ENCODE assay signal across 17 cellular contexts in genomic region chr19:38293281-38293680, GRCh38. TPM values are rescaled to one million over a fixed set of nuclear protein-coding genes. Genes with fewer than 3 reads are reported as not detected.
DNase-seq lines count a peak whose midpoint lies in the region; ATAC-seq and TF ChIP-seq lines count a peak whose summit lies in the region.
"Had no signal": no experiment of that assay in that cellular context is flagged by ENCODE, and none has a peak within 500 bp of the region (broad histone marks: within the 10 kb centered on the region; RNA-seq: fewer than 3 reads in every experiment).

No MANE protein-coding gene starts in this region.

- H3K4me2 ChIP-seq in H9 (ENCODE audit: insufficient read depth, insufficient read length, low read length) (no peak overlapping the region), mesenchymal stem cell (ENCODE audit: low read length, poor library complexity, severe bottlenecking) (no peak overlapping the region)
- H3K4me2 ChIP-seq: BLaER1 treated with 17β-estradiol and CSF1 and Interleukin-3, amounts not matched to agents 10 nM and 100 nM had no signal

- H3K27me3 Mint-ChIP-seq in H9 (ENCODE audit: low read depth) (peaks cover 3% of the 10 kb centered on the region), WTC11 (ENCODE audit: low read depth) (no peaks in the 10 kb centered on the region; the same call in 1 of the 2 replicates)
- no peaks in the 10 kb centered on the region for H3K27me3 Mint-ChIP-seq in stimulated activated naive B cell treated with anti-CD40 and anti-IgM and Interleukin-4, amounts not matched to agents 10 μg/mL and 1 μg/mL and 100 μg/mL, for 72 hours

- H3K4me1 Mint-ChIP-seq in H9 (peaks cover 3% of the 10 kb centered on the region in 2 experiments; a peak in 3 of 4 replicates), WTC11 (peaks cover 6% of the 10 kb centered on the region; the same call in 1 of the 2 replicates)
- peaks cover 0 to 4% of the 10 kb centered on the region in 2 donors for H3K4me1 Mint-ChIP-seq in stimulated activated naive B cell treated with anti-CD40 and anti-IgM and Interleukin-4, amounts not matched to agents 10 μg/mL and 1 μg/mL and 100 μg/mL, for 72 hours

- H4K20me1 ChIP-seq in H9 (ENCODE audit: control insufficient read depth, insufficient read depth, insufficient read length), result no peaks in the 10 kb centered on the region

- H3K36me3 ChIP-seq in RWPE2 (ENCODE audit: low read depth), result peaks cover 49% of the 10 kb centered on the region
- peaks cover 0 to 48% of the 10 kb centered on the region in 2 experiments for H3K36me3 ChIP-seq in mesenchymal stem cell (ENCODE audit: control insufficient read depth in 1 of 2, insufficient read depth in 2 of 2, low read depth in 1 of 2, low read length in 2 of 2)

- H2AFZ ChIP-seq in H9 (ENCODE audit: low read length) (no peak overlapping the region), mesenchymal stem cell (ENCODE audit: low read depth, low read length) (no peak overlapping the region)

- H2AK5ac ChIP-seq in H9 (ENCODE audit: insufficient read length, low read length), result no peak overlapping the region
- no peak overlapping the region for H2AK5ac ChIP-seq in mesenchymal stem cell (ENCODE audit: low read length, severe bottlenecking)

- DNase-seq in H9 (no peak), RWPE2 (ENCODE audit: low spot score) (no peak), mesenchymal stem cell (no peak), WTC11 (ENCODE audit: low spot score) (no peak)
- DNase-seq in stimulated activated naive B cell treated with anti-CD40 and anti-IgM and Interleukin-4, amounts not matched to agents 10 μg/mL and 1 μg/mL and 100 μg/mL, for 72 hours, result no peak
- DNase-seq: Calu3; CD8-positive, alpha-beta T cell; HCEC 1CT; KBM-7; MV-4-11; NCI-H1694 treated with DMSO at 0.1 percent for 48 hours; NCI-H226; PC-3 had no signal

- no peaks in the 10 kb centered on the region for H3K79me2 ChIP-seq in H9 (ENCODE audit: insufficient read depth, low read length)

- H2BK12ac ChIP-seq in H9 (ENCODE audit: insufficient read length, low read depth, low read length), result no peak overlapping the region
- H2BK12ac ChIP-seq in mesenchymal stem cell (ENCODE audit: low read length in 2 of 2), result peak overlapping the region in 1 of 2 experiments; percentile 31

- no peaks in the 10 kb centered on the region for H3K27me3 ChIP-seq in H9 (ENCODE audit: insufficient read depth, low read length)
- H3K27me3 ChIP-seq in RWPE2 (ENCODE audit: insufficient read depth, poor library complexity, severe bottlenecking), result no peaks in the 10 kb centered on the region
- H3K27me3 ChIP-seq in mesenchymal stem cell (ENCODE audit: control insufficient read depth in 1 of 2, insufficient read depth in 1 of 2, low read length in 2 of 2), result no peaks in the 10 kb centered on the region
- H3K27me3 ChIP-seq: BLaER1 treated with 17β-estradiol and CSF1 and Interleukin-3, amounts not matched to agents 10 nM and 100 nM had no signal

- H3K18ac ChIP-seq in H9 (ENCODE audit: insufficient read length, low read depth, low read length), result no peak overlapping the region
- no peak overlapping the region for H3K18ac ChIP-seq in mesenchymal stem cell (ENCODE audit: low read depth in 1 of 2, low read length in 2 of 2)

- no peaks in the 10 kb centered on the region for H3K4me1 ChIP-seq in H9 (ENCODE audit: insufficient read depth, low read length)
- peaks cover 35% of the 10 kb centered on the region for H3K4me1 ChIP-seq in RWPE2 (ENCODE audit: insufficient read depth, poor library complexity, severe bottlenecking)
- peaks cover 21% of the 10 kb centered on the region for H3K4me1 ChIP-seq in mesenchymal stem cell (ENCODE audit: control insufficient read depth, insufficient read depth, low read depth, low read length)

- H4K8ac ChIP-seq in H9 (replicated peaks; ENCODE audit: insufficient read length, low read depth, low read length) (no peak overlapping the region), mesenchymal stem cell (ENCODE audit: low read length) (peak overlapping the region; percentile 55)

- no peak overlapping the region for H3K14ac ChIP-seq in H9 (ENCODE audit: insufficient read depth, low read length)
- H3K14ac ChIP-seq in mesenchymal stem cell (ENCODE audit: low read length in 2 of 2), result no peak overlapping the region

- H2BK15ac ChIP-seq in H9 (ENCODE audit: low read depth, low read length), result no peak overlapping the region
- peak overlapping the region; percentile 34 for H2BK15ac ChIP-seq in mesenchymal stem cell (ENCODE audit: low read depth, poor library complexity, severe bottlenecking)

- no peak overlapping the region for H3K4me3 Mint-ChIP-seq in H9
- H3K4me3 Mint-ChIP-seq in stimulated activated naive B cell treated with anti-CD40 and anti-IgM and Interleukin-4, amounts not matched to agents 10 μg/mL and 1 μg/mL and 100 μg/mL, for 72 hours, result no peak overlapping the region
- H3K4me3 Mint-ChIP-seq in WTC11, result no peak overlapping the region
- H3K4me3 Mint-ChIP-seq: CD8-positive, alpha-beta T cell had no signal

- H3K9me3 Mint-ChIP-seq in H9 (peaks cover 0 to 5% of the 10 kb centered on the region in 2 experiments; a peak in 1 of 5 replicates), WTC11 (peaks cover 7% of the 10 kb centered on the region; the same call in 1 of the 2 replicates)
- no peaks in the 10 kb centered on the region for H3K9me3 Mint-ChIP-seq in stimulated activated naive B cell treated with anti-CD40 and anti-IgM and Interleukin-4, amounts not matched to agents 10 μg/mL and 1 μg/mL and 100 μg/mL, for 72 hours
- H3K9me3 Mint-ChIP-seq: CD8-positive, alpha-beta T cell had no signal

- no peak overlapping the region for H2BK5ac ChIP-seq in H9 (ENCODE audit: insufficient read length, low read length)
- no peak overlapping the region for H2BK5ac ChIP-seq in mesenchymal stem cell (ENCODE audit: low read depth, low read length, poor library complexity, severe bottlenecking)

- no peak overlapping the region for H3K4ac ChIP-seq in H9 (ENCODE audit: low read depth, low read length)
- no peak overlapping the region for H3K4ac ChIP-seq in mesenchymal stem cell (ENCODE audit: low read depth in 1 of 2, low read length in 2 of 2)

- no peak overlapping the region for H4K5ac ChIP-seq in H9 (ENCODE audit: insufficient read length, low read depth, low read length)

- H2BK20ac ChIP-seq in H9 (ENCODE audit: low read depth, low read length, poor library complexity, severe bottlenecking), result no peak overlapping the region

- ATAC-seq in RWPE2 (ENCODE audit: low read depth) (no peak), GM21723 (IDR thresholded peaks at IDR 0.05; ENCODE audit: unreplicated experiment) (no peak), GM18520 (IDR thresholded peaks at IDR 0.05; ENCODE audit: unreplicated experiment) (no peak), WTC11 (no peak)
- ATAC-seq in stimulated activated naive B cell treated with anti-CD40 and anti-IgM and Interleukin-4, amounts not matched to agents 10 μg/mL and 1 μg/mL and 100 μg/mL, for 72 hours (replicated peaks), result no peak
- ATAC-seq: CD8-positive, alpha-beta T cell; PC-3 had no signal

- H2BK120ac ChIP-seq in H9 (ENCODE audit: low read depth, low read length, poor library complexity, severe bottlenecking) (no peak overlapping the region), mesenchymal stem cell (ENCODE audit: low read depth, low read length) (no peak overlapping the region)

- no peak overlapping the region for H3T11ph ChIP-seq in H9 (ENCODE audit: low read length)

- no peak overlapping the region for H4K91ac ChIP-seq in H9 (ENCODE audit: insufficient read length, low read depth, low read length)
- H4K91ac ChIP-seq in mesenchymal stem cell (ENCODE audit: low read length), result peak overlapping the region; percentile 47

- POLR2A ChIA-PET in WTC11 (lab: Charles Lee), result no interaction called here

- H3K23me2 ChIP-seq in H9 (ENCODE audit: insufficient read length, low read depth, low read length, poor library complexity, severe bottlenecking), result no peaks in the 10 kb centered on the region

- no peak overlapping the region for H3K56ac ChIP-seq in H9 (ENCODE audit: insufficient read length, low read depth, low read length)

- no CpG with 5 or more reads among the region's 9 CpGs for WGBS in H9 (ENCODE audit: extremely low coverage, insufficient read length, low lambda C conversion rate)
- 94% methylated on average over 6 of the region's 9 CpGs for WGBS in mesenchymal stem cell

- peaks cover 26 to 48% (median 47%) of the 10 kb centered on the region in 3 experiments; a peak in 6 of 7 replicates for H3K36me3 Mint-ChIP-seq in H9 (ENCODE audit: insufficient read depth in 1 of 3, low read depth in 3 of 3)
- peaks cover 40 to 53% of the 10 kb centered on the region in 2 donors for H3K36me3 Mint-ChIP-seq in stimulated activated naive B cell treated with anti-CD40 and anti-IgM and Interleukin-4, amounts not matched to agents 10 μg/mL and 1 μg/mL and 100 μg/mL, for 72 hours
- peaks cover 34% of the 10 kb centered on the region for H3K36me3 Mint-ChIP-seq in WTC11

- CTCF ChIA-PET in WTC11 (lab: Charles Lee), result no interaction called here

- TF ChIP-seq CTCF in H9 (conservative IDR thresholded peaks at IDR 0.05) (no peak), RWPE2 (IDR thresholded peaks at IDR 0.05; ENCODE audit: poor library complexity, severe bottlenecking) (no peak), WTC11 (IDR thresholded peaks at IDR 0.05) (no peak)

- H3K4me3 ChIP-seq in RWPE2 (ENCODE audit: severe bottlenecking), result no peak overlapping the region
- no peak overlapping the region for H3K4me3 ChIP-seq in mesenchymal stem cell (ENCODE audit: insufficient read depth in 1 of 2, low read depth in 1 of 2, low read length in 2 of 2)
- H3K4me3 ChIP-seq: BLaER1 treated with 17β-estradiol and CSF1 and Interleukin-3, amounts not matched to agents 10 nM and 100 nM had no signal

- peak overlapping the region in 2 of 3 experiments; percentile 65 to 72; a peak in 1 of 7 replicates for H3K27ac Mint-ChIP-seq in H9
- peak overlapping the region; percentile 14 for H3K27ac Mint-ChIP-seq in stimulated activated naive B cell treated with anti-CD40 and anti-IgM and Interleukin-4, amounts not matched to agents 10 μg/mL and 1 μg/mL and 100 μg/mL, for 72 hours
- no peak overlapping the region for H3K27ac Mint-ChIP-seq in WTC11
- H3K27ac Mint-ChIP-seq: CD8-positive, alpha-beta T cell had no signal

- H3K9me3 ChIP-seq in H9 (ENCODE audit: control insufficient read depth, low read depth, low read length), result no peaks in the 10 kb centered on the region
- H3K9me3 ChIP-seq in RWPE2 (ENCODE audit: severe bottlenecking), result no peaks in the 10 kb centered on the region
- H3K9me3 ChIP-seq in mesenchymal stem cell (ENCODE audit: control insufficient read depth, low read length), result no peaks in the 10 kb centered on the region

- H3K9ac ChIP-seq in H9 (ENCODE audit: extremely low read depth, insufficient read length, low read length) (no peak overlapping the region), mesenchymal stem cell (ENCODE audit: low read length) (no peak overlapping the region)
- H3K9ac ChIP-seq: BLaER1 treated with 17β-estradiol and CSF1 and Interleukin-3, amounts not matched to agents 10 nM and 100 nM had no signal

- no peaks in the 10 kb centered on the region for H3K79me1 ChIP-seq in H9 (ENCODE audit: insufficient read depth, low read depth, low read length, poor library complexity, severe bottlenecking)
- H3K79me1 ChIP-seq in mesenchymal stem cell (replicated peaks; ENCODE audit: low read length, poor library complexity, severe bottlenecking), result peaks cover 5% of the 10 kb centered on the region

- H3K23ac ChIP-seq in H9 (ENCODE audit: insufficient read length, low read depth, low read length), result no peak overlapping the region
- H3K23ac ChIP-seq in mesenchymal stem cell (ENCODE audit: low read length in 2 of 2), result no peak overlapping the region

- no peak overlapping the region for H3K27ac ChIP-seq in H9 (ENCODE audit: insufficient read length, low read depth, low read length)
- peak overlapping the region; percentile 65 for H3K27ac ChIP-seq in RWPE2 (ENCODE audit: poor library complexity, severe bottlenecking)
- no peak overlapping the region for H3K27ac ChIP-seq in mesenchymal stem cell (ENCODE audit: low read length, poor library complexity, severe bottlenecking)
- H3K27ac ChIP-seq: BLaER1 treated with 17β-estradiol and CSF1 and Interleukin-3, amounts not matched to agents 10 nM and 100 nM had no signal

RNA-seq across cellular contexts. Expression of gene C19orf33, which starts 10.8 kb away (rescaled TPM):
- total RNA-seq in H9 (2021) (1.2 TPM in 1 of 2 replicates, not detected in the other), WTC11 (2021) (16.1 to 22.3 TPM (median 21.3 TPM) in 3 replicates)
- 1.8 TPM for polyA plus RNA-seq in mesenchymal stem cell (2013, experiment 1 of 2)
- 2.1 TPM for polyA plus RNA-seq in mesenchymal stem cell (2013, experiment 2 of 2)
- total RNA-seq: CD8-positive, alpha-beta T cell; SK-MEL-5 had no signal

RNA-seq across cellular contexts. Expression of gene YIF1B, which starts 22.5 kb away (rescaled TPM):
- 73.2 and 77.4 TPM in 2 replicates for total RNA-seq in H9 (2021)
- polyA plus RNA-seq in mesenchymal stem cell (2013, experiment 1 of 2), result 61.1 TPM
- 60.5 TPM for polyA plus RNA-seq in mesenchymal stem cell (2013, experiment 2 of 2)
- total RNA-seq in WTC11 (2021), result 83.3 to 92.5 TPM (median 90.1 TPM) in 3 replicates

RNA-seq across cellular contexts. Expression of gene KCNK6, which starts 26.4 kb away (rescaled TPM):
- total RNA-seq in H9 (2021) (5.4 and 6.5 TPM in 2 replicates), WTC11 (2021) (12.9 to 18.3 TPM (median 13.2 TPM) in 3 replicates)
- polyA plus RNA-seq in mesenchymal stem cell (2013, experiment 1 of 2), result 15.3 TPM
- polyA plus RNA-seq in mesenchymal stem cell (2013, experiment 2 of 2), result 15.7 TPM

RNA-seq across cellular contexts. Expression of gene SPINT2, which starts 28.9 kb away (rescaled TPM):
- total RNA-seq in H9 (2021) (283 and 287 TPM in 2 replicates), WTC11 (2021) (335 to 400 TPM (median 358 TPM) in 3 replicates)
- 6.9 TPM for polyA plus RNA-seq in mesenchymal stem cell (2013, experiment 1 of 2)
- polyA plus RNA-seq in mesenchymal stem cell (2013, experiment 2 of 2), result 7.6 TPM
- total RNA-seq: SK-MEL-5 had no signal

RNA-seq across cellular contexts. Expression of gene PPP1R14A, which starts 37.1 kb away (rescaled TPM):
- 18.3 and 19.6 TPM in 2 replicates for total RNA-seq in H9 (2021)
- 61.0 TPM for polyA plus RNA-seq in mesenchymal stem cell (2013, experiment 1 of 2)
- polyA plus RNA-seq in mesenchymal stem cell (2013, experiment 2 of 2), result 54.2 TPM
- 32.3 to 33.8 TPM (median 33.4 TPM) in 3 replicates for total RNA-seq in WTC11 (2021)
- total RNA-seq: CD8-positive, alpha-beta T cell; PC-3; SK-MEL-5 had no signal
